In the genomic region with DNA sequence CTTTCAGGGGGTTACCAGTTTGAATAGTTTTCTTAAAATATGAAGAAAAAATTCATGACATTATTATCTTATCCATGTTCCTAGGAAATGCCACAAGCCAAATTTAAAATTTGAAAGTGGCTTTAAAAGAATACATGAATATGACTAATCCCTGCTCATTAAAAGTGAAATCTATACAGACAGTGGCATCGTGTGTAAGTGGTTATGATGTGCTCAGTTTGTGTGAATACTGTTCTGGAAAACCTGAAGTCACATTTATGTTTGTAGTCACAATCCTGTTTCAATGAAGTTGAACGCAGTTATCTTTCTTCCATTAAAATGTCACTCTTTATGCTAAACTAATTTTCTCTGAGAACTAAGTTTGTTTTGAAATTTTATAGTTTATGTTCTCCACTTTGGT, we compare ENCODE assay signal across 28 cellular contexts.
DNase-seq lines count a peak whose midpoint lies in the region; ATAC-seq and TF ChIP-seq lines count a peak whose summit lies in the region.
"Had no signal": no experiment of that assay in that cellular context is flagged by ENCODE, and none has a peak within 500 bp of the region (broad histone marks: within the 10 kb centered on the region; RNA-seq: fewer than 3 reads in every experiment).

No MANE protein-coding gene starts in this region.

- intact Hi-C loops in activated CD4-positive, alpha-beta T cell treated with anti-CD3 and anti-CD28 coated beads for 36 hours (cut with DNase I, micrococcal nuclease), result loop anchor here in 1 of 2 experiments (2.0 kb wide), 1 partner anchor 14 kb away; no protein-coding TSS in a partner anchor
- intact Hi-C loops in left ventricle myocardium inferior (cut with micrococcal nuclease), result loop anchor here (5.0 kb wide), 1 partner anchor 52 kb away; no protein-coding TSS in a partner anchor

- peaks cover 28% of the 10 kb centered on the region for H3K4me1 Mint-ChIP-seq in activated CD4-positive, alpha-beta T cell treated with anti-CD3 and anti-CD28 coated beads for 36 hours
- H3K4me1 Mint-ChIP-seq in activated naive CD4-positive, alpha-beta T cell treated with anti-CD3 and anti-CD28 coated beads, Interleukin-2, amount 50 U/mL, for 24 hours, result peaks cover 7% of the 10 kb centered on the region
- peaks cover 2% of the 10 kb centered on the region for H3K4me1 Mint-ChIP-seq in activated naive CD4-positive, alpha-beta T cell treated with anti-CD3 and anti-CD28 coated beads, Interleukin-2, amount 10 ng/mL, durations not matched to agents 7 days and 5 days
- H3K4me1 Mint-ChIP-seq in activated naive CD8-positive, alpha-beta T cell treated with anti-CD3 and anti-CD28 coated beads, Interleukin-2, amount 50 U/mL, for 24 hours, result peaks cover 12% of the 10 kb centered on the region
- peaks cover 2% of the 10 kb centered on the region for H3K4me1 Mint-ChIP-seq in stimulated activated effector memory CD8-positive, alpha-beta T cell treated with anti-CD3 and anti-CD28 coated beads, Interleukin-12 subunit alpha, Interleukin-12 subunit beta, amount 100 ng/mL, for 72 hours
- H3K4me1 Mint-ChIP-seq: CD14-positive monocyte had no signal

- peaks cover 53% of the 10 kb centered on the region for H3K36me3 Mint-ChIP-seq in activated CD4-positive, alpha-beta T cell treated with anti-CD3 and anti-CD28 coated beads for 36 hours (ENCODE audit: low read depth)
- H3K36me3 Mint-ChIP-seq in activated naive CD4-positive, alpha-beta T cell treated with anti-CD3 and anti-CD28 coated beads, Interleukin-2, amount 50 U/mL, for 24 hours, result peaks cover 24% of the 10 kb centered on the region
- peaks cover 42% of the 10 kb centered on the region for H3K36me3 Mint-ChIP-seq in activated naive CD4-positive, alpha-beta T cell treated with anti-CD3 and anti-CD28 coated beads, Interleukin-2, amount 10 ng/mL, durations not matched to agents 7 days and 5 days
- peaks cover 47% of the 10 kb centered on the region for H3K36me3 Mint-ChIP-seq in activated naive CD8-positive, alpha-beta T cell treated with anti-CD3 and anti-CD28 coated beads, Interleukin-2, amount 50 U/mL, for 24 hours (ENCODE audit: low read depth)
- H3K36me3 Mint-ChIP-seq in stimulated activated effector memory CD8-positive, alpha-beta T cell treated with anti-CD3 and anti-CD28 coated beads, Interleukin-12 subunit alpha, Interleukin-12 subunit beta, amount 100 ng/mL, for 72 hours, result peaks cover 78% of the 10 kb centered on the region

- no peaks in the 10 kb centered on the region for H3K27me3 ChIP-seq in left ventricle myocardium inferior (ENCODE audit: low read depth)
- H3K27me3 ChIP-seq: BE2C had no signal

- POLR2A ChIA-PET in activated CD4-positive, alpha-beta T cell treated with anti-CD3 and anti-CD28 coated beads for 36 hours (lab: Charles Lee), result no interaction called here

- no peak overlapping the region for H3K27ac ChIP-seq in left ventricle myocardium inferior (replicated peaks)
- H3K27ac ChIP-seq: 22Rv1 had no signal

- no peaks in the 10 kb centered on the region for H3K9me3 ChIP-seq in left ventricle myocardium inferior (replicated peaks)
- H3K9me3 ChIP-seq: BE2C, HAP-1 had no signal

- peaks cover 57% of the 10 kb centered on the region for H3K36me3 ChIP-seq in left ventricle myocardium inferior

- H3K9me3 Mint-ChIP-seq in activated CD4-positive, alpha-beta T cell treated with anti-CD3 and anti-CD28 coated beads for 36 hours (ENCODE audit: low read depth), result no peaks in the 10 kb centered on the region
- no peaks in the 10 kb centered on the region for H3K9me3 Mint-ChIP-seq in activated naive CD4-positive, alpha-beta T cell treated with anti-CD3 and anti-CD28 coated beads, Interleukin-2, amount 50 U/mL, for 24 hours
- no peaks in the 10 kb centered on the region for H3K9me3 Mint-ChIP-seq in activated naive CD4-positive, alpha-beta T cell treated with anti-CD3 and anti-CD28 coated beads, Interleukin-2, amount 10 ng/mL, durations not matched to agents 7 days and 5 days
- H3K9me3 Mint-ChIP-seq in activated naive CD8-positive, alpha-beta T cell treated with anti-CD3 and anti-CD28 coated beads, Interleukin-2, amount 50 U/mL, for 24 hours, result no peaks in the 10 kb centered on the region
- no peaks in the 10 kb centered on the region for H3K9me3 Mint-ChIP-seq in stimulated activated effector memory CD8-positive, alpha-beta T cell treated with anti-CD3 and anti-CD28 coated beads, Interleukin-12 subunit alpha, Interleukin-12 subunit beta, amount 100 ng/mL, for 72 hours
- H3K9me3 Mint-ChIP-seq: CD14-positive monocyte; CD8-positive, alpha-beta memory T cell; HFFc6 had no signal

- peak overlapping the region; percentile 89 for H3K27ac Mint-ChIP-seq in activated CD4-positive, alpha-beta T cell treated with anti-CD3 and anti-CD28 coated beads for 36 hours
- peak overlapping the region; percentile 35 for H3K27ac Mint-ChIP-seq in activated naive CD4-positive, alpha-beta T cell treated with anti-CD3 and anti-CD28 coated beads, Interleukin-2, amount 50 U/mL, for 24 hours
- H3K27ac Mint-ChIP-seq in activated naive CD4-positive, alpha-beta T cell treated with anti-CD3 and anti-CD28 coated beads, Interleukin-2, amount 10 ng/mL, durations not matched to agents 7 days and 5 days, result no peak overlapping the region
- H3K27ac Mint-ChIP-seq in activated naive CD8-positive, alpha-beta T cell treated with anti-CD3 and anti-CD28 coated beads, Interleukin-2, amount 50 U/mL, for 24 hours, result peak overlapping the region; percentile 81
- peak overlapping the region; percentile 51 for H3K27ac Mint-ChIP-seq in stimulated activated effector memory CD8-positive, alpha-beta T cell treated with anti-CD3 and anti-CD28 coated beads, Interleukin-12 subunit alpha, Interleukin-12 subunit beta, amount 100 ng/mL, for 72 hours
- H3K27ac Mint-ChIP-seq: CD14-positive monocyte; CD8-positive, alpha-beta memory T cell; HFFc6 had no signal

- no peak overlapping the region for H3K4me3 ChIP-seq in left ventricle myocardium inferior
- H3K4me3 ChIP-seq: HAP-1 had no signal

- no peak overlapping the region for H3K4me3 Mint-ChIP-seq in activated CD4-positive, alpha-beta T cell treated with anti-CD3 and anti-CD28 coated beads for 36 hours
- no peak overlapping the region for H3K4me3 Mint-ChIP-seq in activated naive CD4-positive, alpha-beta T cell treated with anti-CD3 and anti-CD28 coated beads, Interleukin-2, amount 50 U/mL, for 24 hours
- H3K4me3 Mint-ChIP-seq in activated naive CD4-positive, alpha-beta T cell treated with anti-CD3 and anti-CD28 coated beads, Interleukin-2, amount 10 ng/mL, durations not matched to agents 7 days and 5 days, result no peak overlapping the region
- H3K4me3 Mint-ChIP-seq in activated naive CD8-positive, alpha-beta T cell treated with anti-CD3 and anti-CD28 coated beads, Interleukin-2, amount 50 U/mL, for 24 hours, result peak overlapping the region; percentile 36
- no peak overlapping the region for H3K4me3 Mint-ChIP-seq in stimulated activated effector memory CD8-positive, alpha-beta T cell treated with anti-CD3 and anti-CD28 coated beads, Interleukin-12 subunit alpha, Interleukin-12 subunit beta, amount 100 ng/mL, for 72 hours
- H3K4me3 Mint-ChIP-seq: CD14-positive monocyte; CD8-positive, alpha-beta memory T cell; HFFc6 had no signal

- CTCF ChIA-PET in activated CD4-positive, alpha-beta T cell treated with anti-CD3 and anti-CD28 coated beads for 36 hours (lab: Charles Lee), result interaction anchor here (0.6 kb wide), 1 partner anchor 37 kb away, joined by 6 read pairs; no protein-coding TSS in a partner anchor
- CTCF ChIA-PET in activated naive CD4-positive, alpha-beta T cell treated with anti-CD3 and anti-CD28 coated beads, Interleukin-2, amount 10 ng/mL, durations not matched to agents 7 days and 5 days (lab: Charles Lee), result interaction anchor here (0.6 to 1.3 kb wide), 2 partner anchors 22 to 47 kb away, joined by 3 read pairs; no protein-coding TSS in a partner anchor

- no peaks in the 10 kb centered on the region for H3K27me3 Mint-ChIP-seq in activated CD4-positive, alpha-beta T cell treated with anti-CD3 and anti-CD28 coated beads for 36 hours
- H3K27me3 Mint-ChIP-seq in activated naive CD4-positive, alpha-beta T cell treated with anti-CD3 and anti-CD28 coated beads, Interleukin-2, amount 50 U/mL, for 24 hours, result no peaks in the 10 kb centered on the region
- no peaks in the 10 kb centered on the region for H3K27me3 Mint-ChIP-seq in activated naive CD4-positive, alpha-beta T cell treated with anti-CD3 and anti-CD28 coated beads, Interleukin-2, amount 10 ng/mL, durations not matched to agents 7 days and 5 days
- no peaks in the 10 kb centered on the region for H3K27me3 Mint-ChIP-seq in activated naive CD8-positive, alpha-beta T cell treated with anti-CD3 and anti-CD28 coated beads, Interleukin-2, amount 50 U/mL, for 24 hours
- H3K27me3 Mint-ChIP-seq: CD8-positive, alpha-beta memory T cell had no signal

- TF ChIP-seq CTCF in left ventricle myocardium inferior (IDR thresholded peaks at IDR 0.05; ENCODE audit: borderline replicate concordance), result no peak

- DNase-seq in activated CD4-positive, alpha-beta T cell treated with anti-CD3 and anti-CD28 coated beads for 36 hours, result no peak
- DNase-seq in activated CD4-positive, alpha-beta T cell treated with anti-CD3 and anti-CD28 coated beads, Interleukin-2, amount 50 U/mL, for 4 hours, result no peak
- DNase-seq in activated naive CD4-positive, alpha-beta T cell treated with anti-CD3 and anti-CD28 coated beads, Interleukin-2, amount 10 ng/mL, durations not matched to agents 7 days and 5 days, result no peak
- DNase-seq in activated naive CD8-positive, alpha-beta T cell treated with anti-CD3 and anti-CD28 coated beads, Interleukin-2, amount 50 U/mL, for 24 hours, result no peak
- no peak for DNase-seq in stimulated activated effector memory CD8-positive, alpha-beta T cell treated with anti-CD3 and anti-CD28 coated beads, Interleukin-12 subunit alpha, Interleukin-12 subunit beta, amount 100 ng/mL, for 72 hours (ENCODE audit: low spot score in 2 of 2)
- no peak for DNase-seq in NOMO-1 treated with dmso at 0.1 percent for 144 hours (lab: John Stamatoyannopoulos, UW; ENCODE audit: unreplicated experiment)
- no peak for DNase-seq in left ventricle myocardium inferior
- DNase-seq: ACHN; BE2C; CD8-positive, alpha-beta memory T cell; DMS 273 treated with DMSO at 0.1 percent for 48 hours; DMS79 treated with DMSO at 0.1 percent for 48 hours; GF-D8; GOT3; HFFc6; KBM-7; MV-4-11; NCI-H1105; NCI-H146; NCI-H2029; NCI-H446; NCI-H524 treated with DMSO at 0.1 percent for 48 hours; NCI-H774; PC-3 had no signal

- ATAC-seq in activated CD4-positive, alpha-beta T cell treated with anti-CD3 and anti-CD28 coated beads for 36 hours, result peak; percentile 83
- peak; percentile 81 for ATAC-seq in activated naive CD8-positive, alpha-beta T cell treated with anti-CD3 and anti-CD28 coated beads, Interleukin-2, amount 50 U/mL, for 24 hours
- peak; percentile 64 for ATAC-seq in stimulated activated effector memory CD8-positive, alpha-beta T cell treated with anti-CD3 and anti-CD28 coated beads, Interleukin-12 subunit alpha, Interleukin-12 subunit beta, amount 100 ng/mL, for 72 hours
- ATAC-seq: PC-3 had no signal

- no peaks in the 10 kb centered on the region for H3K4me1 ChIP-seq in left ventricle myocardium inferior
- H3K4me1 ChIP-seq: BE2C had no signal
